ENCODE assay signal across 18 cellular contexts in the genomic region with DNA sequence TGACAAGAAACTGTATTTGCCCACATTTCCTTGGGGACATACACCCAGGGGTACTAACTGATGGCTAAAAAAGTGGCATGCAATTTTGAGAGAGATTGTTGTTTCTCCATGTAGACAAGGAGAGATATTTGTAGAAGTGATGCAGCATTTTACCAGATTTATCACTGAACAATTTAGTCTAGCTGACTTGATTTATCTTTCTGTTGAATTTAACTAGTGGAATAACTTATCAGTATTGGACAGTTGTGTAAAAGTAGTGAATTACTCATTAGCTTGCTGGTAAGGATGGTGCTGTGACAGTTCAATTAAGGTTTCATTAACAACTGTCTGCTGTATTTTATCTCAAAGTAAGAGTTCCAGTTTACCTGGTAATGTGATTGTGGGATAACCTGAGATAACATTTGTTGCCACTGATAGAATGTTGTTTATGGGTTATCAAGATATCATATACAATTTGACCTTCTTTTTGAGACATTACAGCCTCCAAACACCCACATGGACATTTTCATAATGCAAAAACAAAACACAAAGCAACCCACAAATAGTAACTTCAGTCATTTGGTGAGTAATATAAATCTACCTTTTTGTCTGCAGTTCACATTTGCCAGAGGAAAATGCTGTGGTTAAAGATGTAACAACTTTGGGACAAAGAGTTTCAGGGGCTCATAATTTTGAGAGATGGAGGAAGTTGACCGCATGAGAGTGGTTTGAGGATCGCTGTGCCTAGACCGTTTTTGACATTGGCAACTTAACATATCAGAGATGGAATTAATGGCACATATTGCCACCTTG. TPM values are rescaled to one million over a fixed set of nuclear protein-coding genes. Genes with fewer than 3 reads are reported as not detected.
DNase-seq lines count a peak whose midpoint lies in the region; ATAC-seq, FAIRE-seq and TF ChIP-seq lines count a peak whose summit lies in the region.
"Had no signal": no experiment of that assay in that cellular context is flagged by ENCODE, and none has a peak within 500 bp of the region (broad histone marks: within the 10 kb centered on the region; RNA-seq: fewer than 3 reads in every experiment).

No MANE protein-coding gene starts in this region.

- peaks cover 89% of the 10 kb centered on the region for H3K79me2 ChIP-seq in keratinocyte (ENCODE audit: control insufficient read depth, insufficient read depth, low read length)

- H3K4me3 Mint-ChIP-seq in CD4-positive, CD25-positive, alpha-beta regulatory T cell = peak overlapping the region; percentile 23 to 87 (median 36)
- H3K4me3 Mint-ChIP-seq: activated naive CD4-positive, alpha-beta T cell treated with anti-CD3 and anti-CD28 coated beads for 36 hours; central memory CD8-positive, alpha-beta T cell had no signal

- H3K4me2 ChIP-seq in keratinocyte (ENCODE audit: control insufficient read depth, extremely low read depth, insufficient read depth, low read depth, low read length) = peak overlapping the region; percentile 7

- H3K4me1 ChIP-seq in CD4-positive, CD25-positive, alpha-beta regulatory T cell (ENCODE audit: control insufficient read depth, insufficient read depth, low read length, poor library complexity, severe bottlenecking) = peaks cover 49% of the 10 kb centered on the region
- H3K4me1 ChIP-seq in keratinocyte (ENCODE audit: control insufficient read depth, extremely low read depth, insufficient read depth, low read length) = peaks cover 23% of the 10 kb centered on the region
- H3K4me1 ChIP-seq: BE2C had no signal

- H4K20me1 ChIP-seq in keratinocyte (ENCODE audit: control insufficient read depth, extremely low read depth, insufficient read depth, low read length) = peaks cover 2% of the 10 kb centered on the region

- H3K27me3 Mint-ChIP-seq in CD4-positive, CD25-positive, alpha-beta regulatory T cell = peaks cover 4% of the 10 kb centered on the region
- H3K27me3 Mint-ChIP-seq: central memory CD8-positive, alpha-beta T cell had no signal

- FAIRE-seq in keratinocyte (lab: Jason Lieb, UNC) = no peak

- H3K9me3 Mint-ChIP-seq in CD4-positive, CD25-positive, alpha-beta regulatory T cell = peaks cover 0 to 2% (median 0%) of the 10 kb centered on the region in 7 donors
- H3K9me3 Mint-ChIP-seq: activated naive CD4-positive, alpha-beta T cell treated with anti-CD3 and anti-CD28 coated beads for 36 hours; central memory CD8-positive, alpha-beta T cell; nephron had no signal

- peaks cover 8% of the 10 kb centered on the region for H3K36me3 Mint-ChIP-seq in CD4-positive, CD25-positive, alpha-beta regulatory T cell

- peaks cover 23 to 83% (median 73%) of the 10 kb centered on the region in 4 donors for H3K4me1 Mint-ChIP-seq in CD4-positive, CD25-positive, alpha-beta regulatory T cell

- ATAC-seq in CD4-positive, CD25-positive, alpha-beta regulatory T cell (ENCODE audit: low read depth in 2 of 2) = no peak
- ATAC-seq in GM18499 (IDR thresholded peaks at IDR 0.05; ENCODE audit: insufficient read depth, unreplicated experiment) (peak; percentile 44), GM21786 (IDR thresholded peaks at IDR 0.05; ENCODE audit: unreplicated experiment) (no peak), left lobe of liver (no peak), HG02938 (IDR thresholded peaks at IDR 0.05; ENCODE audit: unreplicated experiment) (no peak)
- ATAC-seq: right cardiac atrium had no signal

- no peaks in the 10 kb centered on the region for H3K9me3 ChIP-seq in CD4-positive, CD25-positive, alpha-beta regulatory T cell (ENCODE audit: control insufficient read depth in 2 of 2, low read length in 2 of 2)
- H3K9me3 ChIP-seq in keratinocyte (ENCODE audit: control insufficient read depth, low read depth, low read length) = no peaks in the 10 kb centered on the region
- H3K9me3 ChIP-seq: BE2C, HAP-1 had no signal

- no peak overlapping the region for H3K27ac ChIP-seq in CD4-positive, CD25-positive, alpha-beta regulatory T cell (ENCODE audit: insufficient read depth, low read length, poor library complexity, severe bottlenecking)
- H3K27ac ChIP-seq in keratinocyte (ENCODE audit: control insufficient read depth, insufficient read depth, low read length) = no peak overlapping the region

- H3K27ac Mint-ChIP-seq in CD4-positive, CD25-positive, alpha-beta regulatory T cell = peak overlapping the region in 1 of 3 donors; percentile 47
- H3K27ac Mint-ChIP-seq: activated naive CD4-positive, alpha-beta T cell treated with anti-CD3 and anti-CD28 coated beads for 36 hours had no signal

- TF ChIP-seq CTCF in WI38 (IDR thresholded peaks at IDR 0.05; ENCODE audit: low read depth, low read length) (no peak), keratinocyte (optimal IDR thresholded peaks at IDR 0.05 in 1 of 3, IDR thresholded peaks at IDR 0.05 in 1 of 3, conservative IDR thresholded peaks at IDR 0.05 in 1 of 3; ENCODE audit: extremely low read depth in 1 of 3, insufficient read depth in 2 of 3, low read length in 3 of 3) (no peak)

- no peaks in the 10 kb centered on the region for H3K27me3 ChIP-seq in CD4-positive, CD25-positive, alpha-beta regulatory T cell (ENCODE audit: control insufficient read depth, insufficient read depth, low read length)
- no peaks in the 10 kb centered on the region for H3K27me3 ChIP-seq in keratinocyte (ENCODE audit: control insufficient read depth, extremely low read depth, insufficient read depth, low read length)
- H3K27me3 ChIP-seq: BE2C had no signal

- peaks cover 2% of the 10 kb centered on the region for H3K9me1 ChIP-seq in keratinocyte (ENCODE audit: control insufficient read depth, extremely low read depth, insufficient read depth, low read length)

- peak overlapping the region; percentile 28 for H3K4me3 ChIP-seq in CD4-positive, CD25-positive, alpha-beta regulatory T cell (ENCODE audit: low read depth, low read length)
- H3K4me3 ChIP-seq in WI38 (ENCODE audit: low read depth, low read length) (peak overlapping the region; percentile 18; the same call in 1 of the 2 replicates), keratinocyte (ENCODE audit: control insufficient read depth in 2 of 3, extremely low read depth in 1 of 3, insufficient read depth in 2 of 3, low read depth in 1 of 3, low read length in 3 of 3) (no peak overlapping the region)
- H3K4me3 ChIP-seq: HAP-1 had no signal

- DNase-seq in CD4-positive, CD25-positive, alpha-beta regulatory T cell = no peak
- DNase-seq in keratinocyte (ENCODE audit: low read depth, low spot score) (no peak), left lobe of liver (ENCODE audit: low spot score) (no peak), NCI-H510A treated with DMSO at 0.1 percent for 48 hours (lab: John Stamatoyannopoulos, UW) (no peak)
- DNase-seq: activated naive CD4-positive, alpha-beta T cell treated with anti-CD3 and anti-CD28 coated beads for 36 hours; BE2C; NCI-H1105; NCI-H446; right cardiac atrium; stimulated activated CD4-positive, alpha-beta T cell treated with anti-CD3 and anti-CD28 coated beads, Interleukin-4, amount 100 ng/mL, for 24 hours; stimulated activated naive CD4-positive, alpha-beta T cell had no signal

- H3K36me3 ChIP-seq in CD4-positive, CD25-positive, alpha-beta regulatory T cell (ENCODE audit: control insufficient read depth, insufficient read depth, low read length) = no peaks in the 10 kb centered on the region
- H3K36me3 ChIP-seq in keratinocyte (ENCODE audit: control insufficient read depth in 2 of 2, extremely low read depth in 1 of 2, insufficient read depth in 2 of 2, low read length in 2 of 2) = peaks cover 3 to 12% of the 10 kb centered on the region in 2 experiments
- H3K36me3 ChIP-seq: BE2C, HAP-1 had no signal

- no peak overlapping the region for H2AFZ ChIP-seq in keratinocyte (ENCODE audit: control insufficient read depth, low read length)

- dilution Hi-C loops in keratinocyte (cut with MboI; ENCODE audit: extremely low pct_ligation_motif_present, low sequenced_read_pairs) = no loop called here

- no peak overlapping the region for H3K9ac ChIP-seq in keratinocyte (ENCODE audit: control insufficient read depth, extremely low read depth, insufficient read depth, low read length)

RNA-seq across cellular contexts. Expression of a gene that starts 3.8 kb away (rescaled TPM):
- total RNA-seq in CD4-positive, CD25-positive, alpha-beta regulatory T cell = 16.0 TPM
- 1 to 10 TPM; 1.7 to 2.3 (median 1.9) TPM for polyA plus RNA-seq in CD4-positive, CD25-positive, alpha-beta regulatory T cell
- polyA plus RNA-seq in keratinocyte = 12.8 to 21.4 TPM (median 20.9 TPM) in 3 replicates
- polyA plus RNA-seq in keratinocyte (2011; ENCODE audit: low read depth) = 2.5 TPM
- polyA plus RNA-seq in keratinocyte (2011; cell fraction: cytosol; rRNA removed) = 7.8 and 16.3 TPM in 2 replicates
- polyA plus RNA-seq in keratinocyte (2011; cell fraction: nucleus; rRNA removed) = 24.3 and 25.3 TPM in 2 replicates
- 7.4 and 9.5 TPM in 2 replicates for polyA plus RNA-seq in keratinocyte (2012; ENCODE audit: low replicate concordance)
- polyA minus RNA-seq in keratinocyte = 22.9 to 47.5 TPM (median 24.4 TPM) in 3 replicates
- polyA minus RNA-seq in keratinocyte (2011; cell fraction: cytosol; rRNA and poly(A)+ RNA removed) = 13.6 TPM
- polyA minus RNA-seq in keratinocyte (2011; cell fraction: nucleus; rRNA and poly(A)+ RNA removed) = 29.8 and 41.3 TPM in 2 replicates
- total RNA-seq in left lobe of liver = 7.5 TPM

Comparison
In these comparisons a context has a peak if more than half of its experiments do, and no peak if none do; other contexts are left out.
1. H3K4me3 ChIP-seq: peak in CD4-positive, CD25-positive, alpha-beta regulatory T cell (single experiment) and WI38 (single experiment); none in keratinocyte (0 of 3).